ENCODE assay signal across 15 cellular contexts in genomic region chr3:46187876-46188275, GRCh38. TPM values are rescaled to one million over a fixed set of nuclear protein-coding genes. Genes with fewer than 3 reads are reported as not detected.
DNase-seq lines count a peak whose midpoint lies in the region; ATAC-seq, FAIRE-seq and TF ChIP-seq lines count a peak whose summit lies in the region.
"Had no signal": no experiment of that assay in that cellular context is flagged by ENCODE, and none has a peak within 500 bp of the region (broad histone marks: within the 10 kb centered on the region; RNA-seq: fewer than 3 reads in every experiment).

No MANE protein-coding gene starts in this region.

- H3K27ac ChIP-seq in K562 (ENCODE audit: extremely low read depth, low read depth, low read length): no peak overlapping the region

- no peak for FAIRE-seq in K562 (lab: Jason Lieb, UNC)

- H3K9me3 ChIP-seq in K562 (replicated peaks; ENCODE audit: control insufficient read depth, insufficient read depth, low read depth, low read length): no peaks in the 10 kb centered on the region

- no peaks in the 10 kb centered on the region for H3K36me3 ChIP-seq in K562 (ENCODE audit: control insufficient read depth, insufficient read depth, low read length)

- no peak; the same call in 2 of the 3 replicates for ATAC-seq in K562
- ATAC-seq in natural killer cell: peak in 1 of 3 donors; percentile 48

- no peaks in the 10 kb centered on the region for H3K36me3 Mint-ChIP-seq in natural killer cell

- H3K4me1 Mint-ChIP-seq in natural killer cell: peaks cover 20 to 24% of the 10 kb centered on the region in 2 donors

- H3K4me3 Mint-ChIP-seq in natural killer cell: peak overlapping the region; percentile 9
- H3K4me3 Mint-ChIP-seq: memory B cell had no signal

- no peak overlapping the region for H3K4me2 ChIP-seq in K562 (ENCODE audit: insufficient read depth, low read length)

- DNase-seq in GM10248 (ENCODE audit: extremely low spot score) (peak; percentile 48), HT1080 (ENCODE audit: low read depth) (peak; percentile 78), K562 (ENCODE audit: extremely low read depth in 1 of 4, low spot score in 3 of 4) (peak in 1 of 4 experiments; percentile 8), natural killer cell (no peak), AG08396 (ENCODE audit: low spot score) (no peak), NCI-H1048 (lab: John Stamatoyannopoulos, UW) (no peak), occipital lobe (lab: John Stamatoyannopoulos, UW) (no peak), dedifferentiated amniotic fluid mesenchymal stem cell (ENCODE audit: extremely low spot score) (no peak)
- DNase-seq: activated CD8-positive, alpha-beta memory T cell treated with anti-CD3 and anti-CD28 coated beads for 24 hours; COR-L47; NCI-H2171 had no signal

- no peaks in the 10 kb centered on the region for H4K20me1 ChIP-seq in K562 (replicated peaks; ENCODE audit: control insufficient read depth, insufficient read depth, low read length)

- H3K9me3 Mint-ChIP-seq in natural killer cell: peaks cover 0 to 2% of the 10 kb centered on the region in 2 donors

- peaks cover 0 to 2% of the 10 kb centered on the region in 2 donors for H3K27me3 Mint-ChIP-seq in natural killer cell (ENCODE audit: low read depth in 2 of 2)
- H3K27me3 Mint-ChIP-seq: memory B cell had no signal

- no peaks in the 10 kb centered on the region for H3K4me1 ChIP-seq in K562 (replicated peaks in 1 of 2; ENCODE audit: control insufficient read depth in 2 of 2, insufficient read depth in 2 of 2, low read length in 2 of 2)

- POLR2A ChIA-PET in GM10248 (lab: Yijun Ruan, JAX): no interaction called here
- POLR2A ChIA-PET in K562 (lab: Yijun Ruan, JAX): interaction anchor here (0.6 kb wide), 1 partner anchor 184 kb away, joined by 3 read pairs; no protein-coding TSS in a partner anchor

- no peak for TF ChIP-seq RAD21 in K562 (CRISPR knock-in tag; conservative IDR thresholded peaks at IDR 0.05 in 1 of 2, IDR thresholded peaks at IDR 0.05 in 1 of 2)

- CTCF ChIA-PET in GM10248 (lab: Yijun Ruan, JAX) (interaction anchor here (1.2 to 2.5 kb wide), 2 partner anchors 19 to 29 kb away, joined by 3 to 12 read pairs; partner anchors contain the start of gene CCR1), K562 (lab: Yijun Ruan, JAX; ENCODE audit: low intra/inter-chr PET ratio) (no interaction called here)

- TF ChIP-seq POLR2A in K562 (conservative IDR thresholded peaks at IDR 0.05): no peak

- H3K9ac ChIP-seq in K562 (ENCODE audit: insufficient read depth in 1 of 2, low read depth in 2 of 2, low read length in 2 of 2): no peak overlapping the region

- peaks cover 4 to 16% of the 10 kb centered on the region in 2 experiments; a peak in 4 of 5 replicates for H3K27me3 ChIP-seq in K562 (ENCODE audit: control insufficient read depth in 2 of 2, insufficient read depth in 2 of 2, low read length in 2 of 2)

- no TSS peak for BruUV-seq in K562 (replicated peaks; lab: Mats Ljungman, UMichigan)

- in situ Hi-C loops in K562 (cut with MboI): no loop called here

- H2AFZ ChIP-seq in K562 (ENCODE audit: low read depth, low read length): no peak overlapping the region

- TF ChIP-seq CTCF in GM10248 (IDR thresholded peaks at IDR 0.05; ENCODE audit: control extremely low read depth, extremely low read depth, low read depth, missing control alignments) (no peak), K562 (IDR thresholded peaks at IDR 0.05 in 2 of 3, conservative IDR thresholded peaks at IDR 0.05 in 1 of 3; ENCODE audit: insufficient read depth in 2 of 3, low read depth in 1 of 3, low read length in 3 of 3) (no peak), natural killer cell (IDR thresholded peaks at IDR 0.05) (no peak)

- 0% methylated on average over 2 of the region's 2 CpGs for WGBS in K562 (ENCODE audit: insufficient coverage, low coverage, missing lambda C conversion rate)

- no peak overlapping the region for H3K4me3 ChIP-seq in K562
- H3K4me3 ChIP-seq: skin epidermis had no signal

- H3K79me2 ChIP-seq in K562 (ENCODE audit: control insufficient read depth, insufficient read depth, low read length): no peaks in the 10 kb centered on the region

- no peak for TF ChIP-seq EP300 in K562 (IDR thresholded peaks at IDR 0.05; ENCODE audit: low read length)

- intact Hi-C loops in K562 (cut with micrococcal nuclease): no loop called here
- intact Hi-C loops in natural killer cell (cut with micrococcal nuclease): no loop called here

- peak overlapping the region in 1 of 2 donors; percentile 39 for H3K27ac Mint-ChIP-seq in natural killer cell

- H3K9me1 ChIP-seq in K562 (ENCODE audit: control insufficient read depth, insufficient read depth, low read length): no peaks in the 10 kb centered on the region

TF ChIP-seq in K562, 482 proteins besides CTCF, POLR2A, EP300 and RAD21 (continues in another document):
- TF ChIP-seq SOX6 (IDR thresholded peaks at IDR 0.05) (no peak), ATF4 (CRISPR knock-in tag; IDR thresholded peaks at IDR 0.05) (no peak), ETS2 (tag; IDR thresholded peaks at IDR 0.05; ENCODE audit: borderline replicate concordance, poor library complexity, severe bottlenecking) (no peak), HDAC1 (IDR thresholded peaks at IDR 0.05) (no peak), MCM5 (IDR thresholded peaks at IDR 0.05; ENCODE audit: low read depth) (no peak), ATF3 (IDR thresholded peaks at IDR 0.05) (peak; percentile 22; the same call in 1 of the 2 replicates), ATF3 (CRISPR knock-in tag; conservative IDR thresholded peaks at IDR 0.05) (no peak), TBL1XR1 (IDR thresholded peaks at IDR 0.05; ENCODE audit: low read length in 2 of 2) (no peak), XRCC5 (IDR thresholded peaks at IDR 0.05; ENCODE audit: low read depth, low read length) (no peak)

RNA-seq across cellular contexts. Expression of gene CCR1, which starts 20.2 kb away (rescaled TPM):
- total RNA-seq in HT1080 (2014; rRNA removed; shearing (Covaris generic)): 0.19 and 0.27 TPM in 2 replicates
- polyA plus RNA-seq in HT1080 (2015; cell fraction: cytosol; rRNA removed): 0.27 and 0.42 TPM in 2 replicates
- polyA plus RNA-seq in HT1080 (2015; cell fraction: nucleus; rRNA removed): 0.90 and 0.95 TPM in 2 replicates
- not detected in 2 replicates for total RNA-seq in K562 (2011; cell fraction: chromatin; rRNA removed; ENCODE audit: low replicate concordance)
- not detected in 2 replicates for total RNA-seq in K562 (2011; cell fraction: nucleolus; rRNA removed)
- not detected in 2 replicates for total RNA-seq in K562 (2011; cell fraction: nucleoplasm; rRNA removed)
- total RNA-seq in K562 (2014; rRNA removed) (not detected in 2 replicates), K562 (2014; rRNA removed; fragmentation: Illumina TruSeq; extraction: Trizol) (not detected in 2 replicates), K562 (2015; rRNA removed; fragmentation: Illumina TruSeq; extraction: Trizol) (not detected in 2 replicates), K562 (2021) (0.09 TPM in 1 of 2 replicates, not detected in the other), natural killer cell (10 to 100 TPM in 1 of 3 donors, 1 to 10 TPM in 2; 2.1 to 26.0 (median 3.8) TPM), occipital lobe (1.7 TPM)
- polyA plus RNA-seq in K562 (2011; rRNA removed) (not detected in 2 replicates), K562 (2014; fragmentation: Illumina TruSeq; extraction: Trizol) (not detected in 2 replicates), K562 (2014; fragmentation: Nextera tagmentation; extraction: Ambion mirVana) (not detected), K562 (2014; rRNA removed) (not detected in 2 replicates)
- polyA plus RNA-seq in K562 (2011; cell fraction: cytosol; rRNA removed): not detected in 2 replicates
- not detected in 2 replicates for polyA plus RNA-seq in K562 (2011; cell fraction: nucleus; rRNA removed)
- polyA plus RNA-seq in K562 (2012): not detected in 2 replicates
- polyA minus RNA-seq in K562 (2011; rRNA and poly(A)+ RNA removed): not detected in 2 replicates
- not detected in 2 replicates for polyA minus RNA-seq in K562 (2011; cell fraction: cytosol; rRNA and poly(A)+ RNA removed)
- not detected in 2 replicates for polyA minus RNA-seq in K562 (2011; cell fraction: nucleus; rRNA and poly(A)+ RNA removed)
- total RNA-seq: HT-29 had no signal

RNA-seq across cellular contexts. Expression of gene CCR3, which starts 54.4 kb away (rescaled TPM):
- total RNA-seq in HT1080 (2014; rRNA removed; shearing (Covaris generic)): not detected in 2 replicates
- polyA plus RNA-seq in HT1080 (2015; cell fraction: cytosol; rRNA removed): not detected in 2 replicates
- polyA plus RNA-seq in HT1080 (2015; cell fraction: nucleus; rRNA removed): not detected in 2 replicates
- not detected in 2 replicates for total RNA-seq in K562 (2011; cell fraction: chromatin; rRNA removed; ENCODE audit: low replicate concordance)
- not detected in 2 replicates for total RNA-seq in K562 (2011; cell fraction: nucleolus; rRNA removed)
- total RNA-seq in K562 (2011; cell fraction: nucleoplasm; rRNA removed): not detected in 2 replicates
- total RNA-seq in K562 (2014; rRNA removed): not detected in 2 replicates
- not detected in 2 replicates for total RNA-seq in K562 (2014; rRNA removed; fragmentation: Illumina TruSeq; extraction: Trizol)
- total RNA-seq in K562 (2015; rRNA removed; fragmentation: Illumina TruSeq; extraction: Trizol): not detected in 2 replicates
- total RNA-seq in K562 (2021): not detected in 2 replicates
- not detected in 2 replicates for polyA plus RNA-seq in K562 (2011; rRNA removed)
- polyA plus RNA-seq in K562 (2011; cell fraction: cytosol; rRNA removed): not detected in 2 replicates
- not detected in 2 replicates for polyA plus RNA-seq in K562 (2011; cell fraction: nucleus; rRNA removed)
- polyA plus RNA-seq in K562 (2012): not detected in 2 replicates
- not detected in 2 replicates for polyA plus RNA-seq in K562 (2014; fragmentation: Illumina TruSeq; extraction: Trizol)
- polyA plus RNA-seq in K562 (2014; fragmentation: Nextera tagmentation; extraction: Ambion mirVana): not detected
- polyA plus RNA-seq in K562 (2014; rRNA removed): not detected in 2 replicates
- not detected in 2 replicates for polyA minus RNA-seq in K562 (2011; rRNA and poly(A)+ RNA removed)
- not detected in 2 replicates for polyA minus RNA-seq in K562 (2011; cell fraction: cytosol; rRNA and poly(A)+ RNA removed)
- polyA minus RNA-seq in K562 (2011; cell fraction: nucleus; rRNA and poly(A)+ RNA removed): not detected in 2 replicates
- 10 to 100 TPM in 1 of 3 donors, 1 to 10 TPM in 1, not detected in 1; 1.5 to 36.7 TPM for total RNA-seq in natural killer cell
- not detected for total RNA-seq in occipital lobe
- total RNA-seq: HT-29, SK-MEL-5 had no signal

Comparison
In these comparisons a context has a peak if more than half of its experiments do, and no peak if none do; other contexts are left out.
1. DNase-seq: peak in GM10248 (single experiment) and HT1080 (single experiment); none in natural killer cell (single experiment), AG08396 (single experiment), NCI-H1048 (single experiment), occipital lobe (single experiment) and dedifferentiated amniotic fluid mesenchymal stem cell (single experiment).